In the genomic region with DNA sequence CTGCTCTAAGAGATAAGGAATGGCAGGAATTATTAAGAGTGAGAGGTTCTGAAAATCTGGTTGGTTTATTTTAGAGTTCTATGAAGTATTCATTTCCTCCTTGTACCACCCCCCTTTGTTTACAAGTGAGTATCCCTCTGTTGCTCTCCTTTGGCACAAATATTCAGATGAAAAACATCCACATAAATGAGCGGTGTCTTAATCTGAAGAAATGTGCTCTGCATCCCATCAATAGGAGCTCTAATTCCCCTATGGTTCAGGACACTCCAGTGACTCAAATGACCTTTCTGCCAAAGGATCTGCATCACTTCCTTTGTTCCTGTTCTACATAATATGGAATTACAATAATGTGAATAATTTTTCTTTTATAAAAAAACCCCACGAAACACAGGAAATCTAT, we compare ENCODE assay signal across 1 cellular context.
TF ChIP-seq lines count a peak whose summit lies in the region.

No MANE protein-coding gene starts in this region.

TF ChIP-seq in SK-N-SH treated with all-trans-retinoic acid at 6 μM for 48 hours, 23 proteins besides CTCF, POLR2A, EP300 and RAD21 (continued from another document):
- TF ChIP-seq POU6F1 (CRISPR knock-in tag; IDR thresholded peaks at IDR 0.05; ENCODE audit: borderline replicate concordance, low read depth): no peak
- TF ChIP-seq ZFP30 (CRISPR knock-in tag; IDR thresholded peaks at IDR 0.05): no peak
- TF ChIP-seq ZC3H10 (CRISPR knock-in tag; IDR thresholded peaks at IDR 0.05): no peak
- TF ChIP-seq ZNF8 (CRISPR knock-in tag; IDR thresholded peaks at IDR 0.05): no peak
- no peak for TF ChIP-seq TCF4 (CRISPR knock-in tag; IDR thresholded peaks at IDR 0.05; ENCODE audit: borderline replicate concordance)
- no peak for TF ChIP-seq PATZ1 (CRISPR knock-in tag; IDR thresholded peaks at IDR 0.05; ENCODE audit: borderline replicate concordance)
TF ChIP-seq in SK-N-SH treated with all-trans-retinoic acid at 6 μM for 48 hours: peak in this region for 0.
